26 cellular contexts compared by ENCODE assay signal in genomic region chr18:13643261-13643671, GRCh38.
A peak's percentile ranks its signal among the peaks of the same experiment; 100 is the strongest.
DNase-seq lines count a peak whose midpoint lies in the region; ATAC-seq, FAIRE-seq and TF ChIP-seq lines count a peak whose summit lies in the region.
"Had no signal": no experiment of that assay in that cellular context is flagged by ENCODE, and none has a peak within 500 bp of the region (broad histone marks: within the 10 kb centered on the region; RNA-seq: fewer than 3 reads in every experiment).

No MANE protein-coding gene starts in this region.

- no peak overlapping the region for H3K4me3 Mint-ChIP-seq in CD14-positive monocyte
- H3K4me3 Mint-ChIP-seq: CD4-positive, alpha-beta memory T cell; H9 had no signal

- peaks cover 28 to 38% of the 10 kb centered on the region in 2 donors for H3K36me3 Mint-ChIP-seq in CD14-positive monocyte

- H3K4me3 ChIP-seq in K562 (no peak overlapping the region), osteoblast (ENCODE audit: insufficient read depth, low read length) (no peak overlapping the region), sigmoid colon (no peak overlapping the region)
- H3K4me3 ChIP-seq: A549; BLaER1 treated with 17β-estradiol and CSF1 and Interleukin-3, amounts not matched to agents 10 nM and 100 nM had no signal

- no peak for TF ChIP-seq RAD21 in K562 (CRISPR knock-in tag; conservative IDR thresholded peaks at IDR 0.05 in 1 of 2, IDR thresholded peaks at IDR 0.05 in 1 of 2)

- ATAC-seq in K562: peak; percentile 39
- ATAC-seq: A549, HCT116 had no signal

- WGBS in K562 (ENCODE audit: insufficient coverage, low coverage, missing lambda C conversion rate): 40% methylated on average over 14 of the region's 16 CpGs
- WGBS in sigmoid colon, 2 donors: 85 to 86% methylated on average over 16 of the region's 16 CpGs

- no TSS peak for BruUV-seq in K562 (replicated peaks; lab: Mats Ljungman, UMichigan)

- H3K9me3 ChIP-seq in K562 (replicated peaks; ENCODE audit: control insufficient read depth, insufficient read depth, low read depth, low read length) (no peaks in the 10 kb centered on the region), osteoblast (ENCODE audit: low read depth, low read length) (no peaks in the 10 kb centered on the region), sigmoid colon (no peaks in the 10 kb centered on the region)
- H3K9me3 ChIP-seq: A549, BE2C had no signal

- intact Hi-C loops in K562 (cut with micrococcal nuclease): no loop called here
- intact Hi-C loops in sigmoid colon (cut with DNase I): loop anchor here (5.0 kb wide), 1 partner anchor 526 kb away; no protein-coding TSS in a partner anchor
- intact Hi-C loops in CD14-positive monocyte (cut with micrococcal nuclease): no loop called here

- no peak for TF ChIP-seq CTCF in D721Med (IDR thresholded peaks at IDR 0.05; ENCODE audit: insufficient read depth, missing control alignments)
- no peak for TF ChIP-seq CTCF in K562 (IDR thresholded peaks at IDR 0.05 in 2 of 3, conservative IDR thresholded peaks at IDR 0.05 in 1 of 3; ENCODE audit: insufficient read depth in 2 of 3, low read depth in 1 of 3, low read length in 3 of 3)
- no peak for TF ChIP-seq CTCF in osteoblast (IDR thresholded peaks at IDR 0.05; ENCODE audit: extremely low read depth, low read depth, low read length)
- no peak for TF ChIP-seq CTCF in sigmoid colon (IDR thresholded peaks at IDR 0.05)
- no peak for TF ChIP-seq CTCF in CD14-positive monocyte (IDR thresholded peaks at IDR 0.05)

- H3K27ac Mint-ChIP-seq in CD14-positive monocyte: no peak overlapping the region
- H3K27ac Mint-ChIP-seq: H9 had no signal

- CTCF ChIA-PET in K562 (lab: Yijun Ruan, JAX; ENCODE audit: low intra/inter-chr PET ratio): interaction anchor here (0.6 kb wide), 1 partner anchor 959 kb away, joined by 3 read pairs; no protein-coding TSS in a partner anchor

- TF ChIP-seq POLR2A in K562 (conservative IDR thresholded peaks at IDR 0.05): no peak
- no peak for TF ChIP-seq POLR2A in sigmoid colon (IDR thresholded peaks at IDR 0.05)

- no peak overlapping the region for H3K9ac ChIP-seq in K562 (ENCODE audit: insufficient read depth in 1 of 2, low read depth in 2 of 2, low read length in 2 of 2)
- H3K9ac ChIP-seq: BLaER1 treated with 17β-estradiol and CSF1 and Interleukin-3, amounts not matched to agents 10 nM and 100 nM had no signal

- H3K27me3 ChIP-seq in K562 (ENCODE audit: control insufficient read depth in 2 of 2, insufficient read depth in 2 of 2, low read length in 2 of 2): peaks cover 50 to 60% of the 10 kb centered on the region in 2 experiments
- H3K27me3 ChIP-seq in osteoblast (ENCODE audit: insufficient read depth, low read length): peaks cover 18% of the 10 kb centered on the region
- H3K27me3 ChIP-seq in sigmoid colon: no peaks in the 10 kb centered on the region
- H3K27me3 ChIP-seq: BE2C; BLaER1 treated with 17β-estradiol and CSF1 and Interleukin-3, amounts not matched to agents 10 nM and 100 nM had no signal

- peaks cover 0 to 8% (median 2%) of the 10 kb centered on the region in 7 donors for H3K9me3 Mint-ChIP-seq in CD14-positive monocyte
- H3K9me3 Mint-ChIP-seq: H9 had no signal

- H3K36me3 ChIP-seq in K562 (ENCODE audit: control insufficient read depth, insufficient read depth, low read length) (no peaks in the 10 kb centered on the region), osteoblast (ENCODE audit: insufficient read depth, low read length) (no peaks in the 10 kb centered on the region), sigmoid colon (peaks cover 0 to 21% (median 9%) of the 10 kb centered on the region in 4 donors)
- H3K36me3 ChIP-seq: BE2C had no signal

- H3K4me1 ChIP-seq in K562 (replicated peaks in 1 of 2; ENCODE audit: control insufficient read depth in 2 of 2, insufficient read depth in 2 of 2, low read length in 2 of 2): peaks cover 0 to 14% of the 10 kb centered on the region in 2 experiments; a peak in 2 of 5 replicates
- no peaks in the 10 kb centered on the region for H3K4me1 ChIP-seq in osteoblast (ENCODE audit: insufficient read depth, low read length)
- peaks cover 0 to 20% (median 10%) of the 10 kb centered on the region in 4 donors for H3K4me1 ChIP-seq in sigmoid colon
- H3K4me1 ChIP-seq: A549, BE2C had no signal

- peak; percentile 53 for FAIRE-seq in D721Med (lab: Jason Lieb, UNC)
- FAIRE-seq in K562 (lab: Jason Lieb, UNC): no peak
- FAIRE-seq: A549, GM12891, GM18507 had no signal

- DNase-seq in D721Med (ENCODE audit: insufficient read length, low spot score) (peak; percentile 67), K562 (ENCODE audit: extremely low read depth in 1 of 4, low spot score in 3 of 4) (peak; percentile 11 to 60 (median 56)), osteoblast (ENCODE audit: insufficient read length, low spot score, missing footprints) (peak; percentile 36), sigmoid colon (peak; percentile 40), CD14-positive monocyte (ENCODE audit: low spot score) (no peak), ecto neural progenitor cell (ENCODE audit: low spot score) (no peak), GF-D8 (lab: John Stamatoyannopoulos, UW) (no peak), hippocampal formation (lab: John Stamatoyannopoulos, UW) (no peak)
- DNase-seq: 8988T; ACHN; AML-193; BE2C; Calu3; CD4-positive, alpha-beta memory T cell; COR-L47; DMS 273 treated with DMSO at 0.1 percent for 48 hours; DMS79; EL; GDM1; GOT3; H9 had no signal

- in situ Hi-C loops in K562 (cut with MboI): no loop called here

- H4K20me1 ChIP-seq in K562 (replicated peaks; ENCODE audit: control insufficient read depth, insufficient read depth, low read length): no peaks in the 10 kb centered on the region
- no peaks in the 10 kb centered on the region for H4K20me1 ChIP-seq in osteoblast (ENCODE audit: insufficient read depth, low read length)

- H3K27ac ChIP-seq in K562 (ENCODE audit: extremely low read depth, low read depth, low read length) (no peak overlapping the region), osteoblast (ENCODE audit: low read depth, low read length) (no peak overlapping the region), sigmoid colon (no peak overlapping the region)
- H3K27ac ChIP-seq: A549; BLaER1 treated with 17β-estradiol and CSF1 and Interleukin-3, amounts not matched to agents 10 nM and 100 nM had no signal

- H3K27me3 Mint-ChIP-seq in CD14-positive monocyte (ENCODE audit: low read depth in 3 of 3): peaks cover 25 to 35% (median 28%) of the 10 kb centered on the region in 3 donors
- H3K27me3 Mint-ChIP-seq: CD4-positive, alpha-beta memory T cell had no signal

- H3K4me2 ChIP-seq in K562 (ENCODE audit: insufficient read depth, low read length) (no peak overlapping the region), osteoblast (ENCODE audit: insufficient read depth, low read length) (no peak overlapping the region)
- H3K4me2 ChIP-seq: A549; BLaER1 treated with 17β-estradiol and CSF1 and Interleukin-3, amounts not matched to agents 10 nM and 100 nM had no signal

- H2AFZ ChIP-seq in K562 (ENCODE audit: low read depth, low read length) (no peak overlapping the region), osteoblast (ENCODE audit: low read length) (no peak overlapping the region)

- POLR2A ChIA-PET in K562 (lab: Yijun Ruan, JAX): no interaction called here

- peaks cover 13% of the 10 kb centered on the region for H3K4me1 Mint-ChIP-seq in CD14-positive monocyte
- H3K4me1 Mint-ChIP-seq: H9 had no signal

- TF ChIP-seq EP300 in K562 (IDR thresholded peaks at IDR 0.05; ENCODE audit: low read length) (no peak), sigmoid colon (IDR thresholded peaks at IDR 0.05) (no peak)

- H3K9me1 ChIP-seq in K562 (ENCODE audit: control insufficient read depth, insufficient read depth, low read length): no peaks in the 10 kb centered on the region

- H3K79me2 ChIP-seq in K562 (ENCODE audit: control insufficient read depth, insufficient read depth, low read length): no peaks in the 10 kb centered on the region
- H3K79me2 ChIP-seq in osteoblast (ENCODE audit: insufficient read depth, low read length): no peaks in the 10 kb centered on the region

TF ChIP-seq in K562, 482 proteins besides CTCF, POLR2A, EP300 and RAD21:
- TF ChIP-seq ZNF347 (CRISPR knock-in tag; IDR thresholded peaks at IDR 0.05; ENCODE audit: low read depth) (no peak), GABPB1 (CRISPR knock-in tag; IDR thresholded peaks at IDR 0.05) (no peak), PCBP1 (IDR thresholded peaks at IDR 0.05; ENCODE audit: low read depth, low read length, poor library complexity, severe bottlenecking) (no peak), VEZF1 (CRISPR knock-in tag; IDR thresholded peaks at IDR 0.05) (peak; percentile 27), FUS (optimal IDR thresholded peaks at IDR 0.05; ENCODE audit: low read depth, low read length) (no peak), MNT (conservative IDR thresholded peaks at IDR 0.05) (peak; percentile 54), SNAPC5 (CRISPR knock-in tag; IDR thresholded peaks at IDR 0.05) (no peak), KHSRP (IDR thresholded peaks at IDR 0.05) (no peak)

Comparison
In these comparisons a context has a peak if more than half of its experiments do, and no peak if none do; other contexts are left out.
1. DNase-seq: peak in D721Med (single experiment), K562 (4 of 4), osteoblast (single experiment) and sigmoid colon (single experiment); none in CD14-positive monocyte (single experiment), ecto neural progenitor cell (single experiment), GF-D8 (single experiment) and hippocampal formation (0 of 2).